Comparison of ENCODE assay signal across 8 cellular contexts in the genomic region with DNA sequence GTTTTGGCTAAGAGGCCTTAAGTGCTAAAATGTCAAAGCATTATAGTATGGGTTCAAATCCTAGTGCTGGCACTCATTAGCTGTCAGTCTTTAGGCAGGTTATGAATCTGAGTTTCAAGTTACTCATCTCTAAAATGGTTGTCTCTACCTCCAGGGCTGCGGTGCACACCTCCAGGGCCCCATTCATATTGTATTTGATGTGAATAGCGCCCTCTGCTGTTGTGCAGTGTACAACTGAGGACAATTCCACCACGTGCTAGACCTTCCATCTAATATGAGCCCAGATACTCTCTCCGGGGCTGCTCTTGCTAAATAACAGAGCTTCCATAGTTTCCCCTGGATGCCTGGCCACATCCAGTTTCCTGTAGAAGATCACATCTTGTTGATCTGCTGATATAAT. TPM values are rescaled to one million over a fixed set of nuclear protein-coding genes. Genes with fewer than 3 reads are reported as not detected.
DNase-seq lines count a peak whose midpoint lies in the region; ATAC-seq and TF ChIP-seq lines count a peak whose summit lies in the region.

No MANE protein-coding gene starts in this region.

- POLR2A ChIA-PET in activated CD8-positive, alpha-beta T cell treated with anti-CD3 and anti-CD28 coated beads, Interleukin-2, amount 10 ng/mL, durations not matched to agents 7 days and 5 days (lab: Charles Lee), result interaction anchor here (0.7 to 3.3 kb wide), 8 partner anchors 29 to 155 kb away, joined by 3 to 18 read pairs (median 6); partner anchors contain the start of genes DPH3 and OXNAD1

- H3K27ac ChIP-seq in KOPT-K1 (ENCODE audit: low read depth, low read length, poor library complexity, severe bottlenecking), result peak overlapping the region; percentile 63

- CTCF ChIA-PET in activated CD8-positive, alpha-beta T cell treated with anti-CD3 and anti-CD28 coated beads, Interleukin-2, amount 10 ng/mL, durations not matched to agents 7 days and 5 days (lab: Charles Lee), result interaction anchor here (0.6 to 12.3 kb wide), 25 partner anchors 8 to 237 kb away, joined by 3 to 264 read pairs (median 6); partner anchors contain the start of genes DPH3 and OXNAD1

- no peak for DNase-seq in AG09309 (ENCODE audit: low read depth)
- DNase-seq in activated CD8-positive, alpha-beta T cell treated with anti-CD3 and anti-CD28 coated beads, Interleukin-2, amount 10 ng/mL, durations not matched to agents 7 days and 5 days, result peak; percentile 91
- DNase-seq in fibroblast of mammary gland (ENCODE audit: low read depth), result peak; percentile 14
- DNase-seq in stimulated activated CD8-positive, alpha-beta memory T cell treated with anti-CD3 and anti-CD28 coated beads, Interleukin-15, amount 100 ng/mL, for 1 hour (ENCODE audit: low read depth), result peak; percentile 57
- DNase-seq in AG20443 (ENCODE audit: low spot score), result no peak
- DNase-seq in inferior parietal cortex (ENCODE audit: extremely low spot score), result no peak

- H3K27me3 Mint-ChIP-seq in activated CD8-positive, alpha-beta T cell treated with anti-CD3 and anti-CD28 coated beads, Interleukin-2, amount 10 ng/mL, durations not matched to agents 7 days and 5 days (ENCODE audit: low read depth), result no peaks in the 10 kb centered on the region

- no peaks in the 10 kb centered on the region for H3K9me3 Mint-ChIP-seq in activated CD8-positive, alpha-beta T cell treated with anti-CD3 and anti-CD28 coated beads, Interleukin-2, amount 10 ng/mL, durations not matched to agents 7 days and 5 days (ENCODE audit: insufficient read depth)

- H3K36me3 Mint-ChIP-seq in activated CD8-positive, alpha-beta T cell treated with anti-CD3 and anti-CD28 coated beads, Interleukin-2, amount 10 ng/mL, durations not matched to agents 7 days and 5 days (ENCODE audit: low read depth), result peaks cover 93% of the 10 kb centered on the region

- H3K4me3 ChIP-seq in AG09309 (ENCODE audit: control insufficient read depth, low read depth, low read length) (no peak overlapping the region), fibroblast of mammary gland (ENCODE audit: control insufficient read depth, low read depth, low read length) (no peak overlapping the region)

- TF ChIP-seq CTCF in AG09309 (IDR thresholded peaks at IDR 0.05; ENCODE audit: control insufficient read depth, insufficient read depth, low read depth, low read length, missing control alignments) (peak; percentile 29), fibroblast of mammary gland (conservative IDR thresholded peaks at IDR 0.05; ENCODE audit: control insufficient read depth, insufficient read depth, low read depth, low read length) (peak; percentile 43)

- peak; percentile 85 for ATAC-seq in activated CD8-positive, alpha-beta T cell treated with anti-CD3 and anti-CD28 coated beads, Interleukin-2, amount 10 ng/mL, durations not matched to agents 7 days and 5 days
- no peak for ATAC-seq in HG02623 (IDR thresholded peaks at IDR 0.05; ENCODE audit: unreplicated experiment)

- H3K36me3 ChIP-seq in KOPT-K1 (ENCODE audit: insufficient read depth, low read length), result peaks cover 89% of the 10 kb centered on the region

- no peaks in the 10 kb centered on the region for H3K9me3 ChIP-seq in KOPT-K1 (ENCODE audit: insufficient read depth, low read length, poor library complexity, severe bottlenecking)

- H3K4me3 Mint-ChIP-seq in activated CD8-positive, alpha-beta T cell treated with anti-CD3 and anti-CD28 coated beads, Interleukin-2, amount 10 ng/mL, durations not matched to agents 7 days and 5 days, result peak overlapping the region; percentile 30

- peaks cover 69% of the 10 kb centered on the region for H3K4me1 Mint-ChIP-seq in activated CD8-positive, alpha-beta T cell treated with anti-CD3 and anti-CD28 coated beads, Interleukin-2, amount 10 ng/mL, durations not matched to agents 7 days and 5 days (ENCODE audit: low read depth)

- peak overlapping the region; percentile 77 for H3K27ac Mint-ChIP-seq in activated CD8-positive, alpha-beta T cell treated with anti-CD3 and anti-CD28 coated beads, Interleukin-2, amount 10 ng/mL, durations not matched to agents 7 days and 5 days

RNA-seq across cellular contexts. Expression of gene OXNAD1, which starts 54.3 kb away (rescaled TPM):
- total RNA-seq in activated CD8-positive, alpha-beta T cell treated with anti-CD3 and anti-CD28 coated beads, Interleukin-2, amount 10 ng/mL, durations not matched to agents 7 days and 5 days, result 10 to 100 TPM; 68.2 to 69.1 TPM

RNA-seq across cellular contexts. Expression of gene DPH3, which starts 54.6 kb away (rescaled TPM):
- total RNA-seq in activated CD8-positive, alpha-beta T cell treated with anti-CD3 and anti-CD28 coated beads, Interleukin-2, amount 10 ng/mL, durations not matched to agents 7 days and 5 days, result 10 to 100 TPM; 18.2 to 20.5 TPM

Comparison
In these comparisons a context has a peak if more than half of its experiments do, and no peak if none do; other contexts are left out.
1. DNase-seq: peak in activated CD8-positive, alpha-beta T cell treated with anti-CD3 and anti-CD28 coated beads, Interleukin-2, amount 10 ng/mL, durations not matched to agents 7 days and 5 days (single experiment), fibroblast of mammary gland (single experiment) and stimulated activated CD8-positive, alpha-beta memory T cell treated with anti-CD3 and anti-CD28 coated beads, Interleukin-15, amount 100 ng/mL, for 1 hour (single experiment); none in AG09309 (single experiment), AG20443 (single experiment) and inferior parietal cortex (single experiment).